8 cellular contexts compared by ENCODE assay signal in genomic region chr3:47803478-47804025, GRCh38. TPM values are rescaled to one million over a fixed set of nuclear protein-coding genes. Genes with fewer than 3 reads are reported as not detected.
A peak's percentile ranks its signal among the peaks of the same experiment; 100 is the strongest.
DNase-seq lines count a peak whose midpoint lies in the region; ATAC-seq and TF ChIP-seq lines count a peak whose summit lies in the region.

No MANE protein-coding gene starts in this region.

- H2AK5ac ChIP-seq in IMR-90 (ENCODE audit: low read depth, low read length), result peak overlapping the region; percentile 41; the same call in 1 of the 2 replicates

- H3K9me3 ChIP-seq in IMR-90 (ENCODE audit: control insufficient read depth, insufficient read depth, low read length) (no peaks in the 10 kb centered on the region), mononuclear cell (ENCODE audit: low read depth, low read length) (no peaks in the 10 kb centered on the region)

- H3K36me3 ChIP-seq in IMR-90 (ENCODE audit: control insufficient read depth, insufficient read depth, low read length), result peaks cover 2% of the 10 kb centered on the region; the same call in 1 of the 2 replicates

- no peaks in the 10 kb centered on the region; the same call in 1 of the 2 replicates for H3K4me1 ChIP-seq in IMR-90 (ENCODE audit: control insufficient read depth, insufficient read depth, low read length)
- peaks cover 17% of the 10 kb centered on the region for H3K4me1 ChIP-seq in mononuclear cell (ENCODE audit: insufficient read depth, low read length)

- H3K4me3 ChIP-seq in IMR-90 (ENCODE audit: insufficient read depth, low read depth, low read length) (peak overlapping the region; percentile 72), mononuclear cell (ENCODE audit: low read length) (peak overlapping the region; percentile 90)

- H2BK5ac ChIP-seq in IMR-90 (ENCODE audit: low read depth, low read length, poor library complexity, severe bottlenecking), result peak overlapping the region; percentile 69

- H2BK20ac ChIP-seq in IMR-90 (ENCODE audit: low read depth, low read length), result no peak overlapping the region

- TF ChIP-seq CTCF in C4-2B (conservative IDR thresholded peaks at IDR 0.05) (no peak), IMR-90 (conservative IDR thresholded peaks at IDR 0.05; ENCODE audit: low read depth, low read length) (no peak), brain (conservative IDR thresholded peaks at IDR 0.05) (no peak)

- peak overlapping the region; percentile 91 to 92 for H4K8ac ChIP-seq in IMR-90 (ENCODE audit: low read depth in 2 of 2, low read length in 2 of 2)

- no peak for TF ChIP-seq RAD21 in IMR-90 (IDR thresholded peaks at IDR 0.05; ENCODE audit: low read length)

- H3K36me3 Mint-ChIP-seq in brain, result peaks cover 25% of the 10 kb centered on the region

- no TSS peak for BruUV-seq in IMR-90 (replicated peaks; lab: Mats Ljungman, UMichigan)

- dilution Hi-C loops in IMR-90 (cut with HindIII; ENCODE audit: low sequenced_read_pairs, unreplicated experiment), result no loop called here

- peak overlapping the region; percentile 96 to 100 (median 98) for H3K4me3 Mint-ChIP-seq in brain

- H3K23ac ChIP-seq in IMR-90 (ENCODE audit: low read depth, low read length), result peak overlapping the region; percentile 42

- H3K79me1 ChIP-seq in IMR-90 (ENCODE audit: low read depth in 1 of 2, low read length in 2 of 2), result peaks cover 14 to 32% of the 10 kb centered on the region in 2 experiments

- H3K4me2 ChIP-seq in IMR-90 (ENCODE audit: low read depth, low read length), result peak overlapping the region; percentile 83

- WGBS in IMR-90 (ENCODE audit: extremely low coverage in 2 of 2, insufficient read length in 1 of 2), 2 experiments, result 0% methylated on average over 5 of the region's 20 CpGs; no CpG with 5 or more reads in 1 of the 2 experiments

- peak overlapping the region; percentile 7 for H3K18ac ChIP-seq in IMR-90 (ENCODE audit: low read depth, low read length)

- H4K20me1 ChIP-seq in IMR-90 (ENCODE audit: insufficient read depth, low read length), result no peaks in the 10 kb centered on the region; the same call in 1 of the 2 replicates

- POLR2A ChIA-PET in IMR-90 (lab: Charles Lee; ENCODE audit: unreplicated experiment), result no interaction called here

- peak overlapping the region; percentile 90 for H3K4ac ChIP-seq in IMR-90 (ENCODE audit: low read depth, low read length)

- H3K27ac ChIP-seq in C4-2B (peak overlapping the region; percentile 89), IMR-90 (ENCODE audit: insufficient read depth, low read length) (peak overlapping the region; percentile 91)

- H4K5ac ChIP-seq in IMR-90 (ENCODE audit: low read depth, low read length), result peak overlapping the region; percentile 70

- peak overlapping the region; percentile 82 for H3K14ac ChIP-seq in IMR-90 (replicated peaks; ENCODE audit: low read depth, low read length)

- peak overlapping the region; percentile 95 for H3K9ac ChIP-seq in IMR-90 (ENCODE audit: low read depth, low read length)

- H3K56ac ChIP-seq in IMR-90 (ENCODE audit: extremely low read depth, insufficient read depth, low read length), result peak overlapping the region; percentile 86

- peak overlapping the region; percentile 96 to 100 (median 99) for H3K27ac Mint-ChIP-seq in brain

- no peak for ATAC-seq in IMR-90 (ENCODE audit: low read depth)
- ATAC-seq in GM21390 (IDR thresholded peaks at IDR 0.05; ENCODE audit: unreplicated experiment), result no peak

- in situ Hi-C loops in IMR-90 (cut with MboI; ENCODE audit: low sequenced_read_pairs), result no loop called here

- H2BK15ac ChIP-seq in IMR-90 (ENCODE audit: low read depth, low read length), result no peak overlapping the region

- H3K27me3 ChIP-seq in IMR-90 (ENCODE audit: control insufficient read depth, insufficient read depth, low read length), result no peaks in the 10 kb centered on the region
- H3K27me3 ChIP-seq in mononuclear cell (ENCODE audit: insufficient read depth, low read length), result no peaks in the 10 kb centered on the region

- H3K9me1 ChIP-seq in IMR-90 (ENCODE audit: insufficient read depth, low read length), result peaks cover 4% of the 10 kb centered on the region

- H4K91ac ChIP-seq in IMR-90 (ENCODE audit: insufficient read depth, low read depth, low read length), result peak overlapping the region; percentile 75

- H3K4me1 Mint-ChIP-seq in brain, result peaks cover 35% of the 10 kb centered on the region

- peak overlapping the region; percentile 29; the same call in 1 of the 2 replicates for H2BK120ac ChIP-seq in IMR-90 (ENCODE audit: low read depth, low read length)

- peak overlapping the region; percentile 91 for H2AK9ac ChIP-seq in IMR-90 (replicated peaks; ENCODE audit: low read depth, low read length, poor library complexity)

- intact Hi-C loops in IMR-90 (cut with micrococcal nuclease), result no loop called here

- CTCF ChIA-PET in IMR-90 (lab: Yijun Ruan, JAX), result no interaction called here

- no peaks in the 10 kb centered on the region for H3K9me3 Mint-ChIP-seq in brain

- TF ChIP-seq POLR2A in IMR-90 (IDR thresholded peaks at IDR 0.05; ENCODE audit: low read depth, low read length), result no peak; the same call in 1 of the 2 replicates

- peak overlapping the region; percentile 99 for H2AFZ ChIP-seq in IMR-90 (replicated peaks; ENCODE audit: low read length, poor library complexity)

- DNase-seq in IMR-90 (no peak), NCI-H446 treated with DMSO at 0.1 percent for 48 hours (lab: John Stamatoyannopoulos, UW) (no peak), cerebellar cortex (ENCODE audit: low spot score) (no peak), hepatic stellate cell (ENCODE audit: low spot score) (no peak)

- peaks cover 10% of the 10 kb centered on the region for H3K27me3 Mint-ChIP-seq in brain

TF ChIP-seq in IMR-90, 13 proteins besides CTCF, POLR2A, EP300 and RAD21:
- no peak for TF ChIP-seq BHLHE40 (IDR thresholded peaks at IDR 0.05; ENCODE audit: low read depth, low read length)
- no peak for TF ChIP-seq MAZ (IDR thresholded peaks at IDR 0.05; ENCODE audit: borderline replicate concordance, low read depth, low read length)
- TF ChIP-seq USF2 (IDR thresholded peaks at IDR 0.05; ENCODE audit: low read depth, low read length), result no peak
- TF ChIP-seq FOS (IDR thresholded peaks at IDR 0.05; ENCODE audit: low read depth, low read length), result no peak
- TF ChIP-seq CEBPB (IDR thresholded peaks at IDR 0.05; ENCODE audit: low read depth, low read length), result no peak
- no peak for TF ChIP-seq RCOR1 (IDR thresholded peaks at IDR 0.05; ENCODE audit: insufficient replicate concordance, low read length)
- no peak for TF ChIP-seq RFX5 (IDR thresholded peaks at IDR 0.05; ENCODE audit: low read depth, low read length)
- no peak for TF ChIP-seq SMC3 (IDR thresholded peaks at IDR 0.05; ENCODE audit: low read depth, low read length)
- no peak for TF ChIP-seq ELK1 (IDR thresholded peaks at IDR 0.05; ENCODE audit: borderline replicate concordance, low read depth, low read length)
- no peak for TF ChIP-seq NFE2L2 (IDR thresholded peaks at IDR 0.05; ENCODE audit: low read depth, low read length)
- TF ChIP-seq CHD1 (IDR thresholded peaks at IDR 0.05; ENCODE audit: low read depth, low read length), result no peak
- TF ChIP-seq MAFK (IDR thresholded peaks at IDR 0.05; ENCODE audit: low read depth, low read length), result no peak
- no peak for TF ChIP-seq MXI1 (IDR thresholded peaks at IDR 0.05; ENCODE audit: borderline replicate concordance, low read depth, low read length)

RNA-seq across cellular contexts. Expression of gene DHX30, which starts 0.6 kb away (rescaled TPM):
- total RNA-seq in IMR-90 (2012; rRNA removed) (51.7 and 57.2 TPM in 2 replicates), mononuclear cell (49.1 TPM)
- polyA plus RNA-seq in IMR-90 (2012; rRNA removed) (55.6 and 63.0 TPM in 2 replicates), brain (ENCODE audit: insufficient read depth, low read depth, low replicate concordance) (55.1 TPM)
- 37.1 and 45.6 TPM in 2 replicates for polyA plus RNA-seq in IMR-90 (2012; cell fraction: cytosol; rRNA removed)
- 104 and 239 TPM in 2 replicates for polyA plus RNA-seq in IMR-90 (2012; cell fraction: nucleus; rRNA removed; ENCODE audit: low replicate concordance)

RNA-seq across cellular contexts. Expression of gene SMARCC1, which starts 21.9 kb away (rescaled TPM):
- total RNA-seq in IMR-90 (2012; rRNA removed) (39.6 and 51.4 TPM in 2 replicates), mononuclear cell (57.0 TPM)
- polyA plus RNA-seq in IMR-90 (2012; rRNA removed) (18.6 and 20.0 TPM in 2 replicates), brain (ENCODE audit: insufficient read depth, low read depth, low replicate concordance) (60.0 TPM)
- 6.6 and 9.6 TPM in 2 replicates for polyA plus RNA-seq in IMR-90 (2012; cell fraction: cytosol; rRNA removed)
- polyA plus RNA-seq in IMR-90 (2012; cell fraction: nucleus; rRNA removed; ENCODE audit: low replicate concordance), result 17.9 and 20.3 TPM in 2 replicates
